In genomic region chrX:80266979-80267378, GRCh38 we compare ENCODE assay signal across 19 cellular contexts.
"Had no signal": no experiment of that assay in that cellular context is flagged by ENCODE, and none has a peak within 500 bp of the region (broad histone marks: within the 10 kb centered on the region; RNA-seq: fewer than 3 reads in every experiment).

No MANE protein-coding gene starts in this region.

- H3K27me3 ChIP-seq: gastroesophageal sphincter, neutrophil, sigmoid colon, testis, transverse colon had no signal

- H3K4me3 ChIP-seq: gastroesophageal sphincter, psoas muscle, sigmoid colon, skin epidermis, testis, transverse colon had no signal

- ATAC-seq: esophagus mucosa; gastroesophageal sphincter; left colon; naive thymus-derived CD4-positive, alpha-beta T cell; psoas muscle; stimulated activated naive B cell treated with anti-CD40 and anti-IgM and Interleukin-4, amounts not matched to agents 10 μg/mL and 1 μg/mL and 100 μg/mL, for 72 hours; stimulated activated naive CD8-positive, alpha-beta T cell treated with anti-CD3 and anti-CD28 coated beads, Interleukin-15, amount 100 ng/mL, for 72 hours had no signal

- H3K9me3 ChIP-seq: gastroesophageal sphincter, neutrophil, psoas muscle, sigmoid colon, testis, transverse colon had no signal

- H3K36me3 ChIP-seq: gastroesophageal sphincter, neutrophil, sigmoid colon, transverse colon had no signal

- H3K27ac ChIP-seq: gastroesophageal sphincter, neutrophil, psoas muscle, sigmoid colon, skin epidermis, testis, transverse colon had no signal

- DNase-seq: effector memory CD4-positive, alpha-beta T cell; foreskin fibroblast; glutamatergic neuron; islet precursor cell; left colon; mesendoderm; naive thymus-derived CD4-positive, alpha-beta T cell; psoas muscle; sigmoid colon; stimulated activated CD4-positive, alpha-beta T cell treated with anti-CD3 and anti-CD28 coated beads, Interleukin-2, amount 100 ng/mL, for 24 hours; stimulated activated CD4-positive, alpha-beta T cell treated with anti-CD3 and anti-CD28 coated beads, Interleukin-4, amount 100 ng/mL, for 4 hours; stimulated activated naive B cell treated with anti-CD40 and anti-IgM and Interleukin-4, amounts not matched to agents 10 μg/mL and 1 μg/mL and 100 μg/mL, for 72 hours; stimulated activated naive CD8-positive, alpha-beta T cell treated with anti-CD3 and anti-CD28 coated beads, Interleukin-15, amount 100 ng/mL, for 72 hours; testis; transverse colon had no signal

- H3K4me1 ChIP-seq: gastroesophageal sphincter, psoas muscle, sigmoid colon, testis, transverse colon had no signal
